In the genomic region with DNA sequence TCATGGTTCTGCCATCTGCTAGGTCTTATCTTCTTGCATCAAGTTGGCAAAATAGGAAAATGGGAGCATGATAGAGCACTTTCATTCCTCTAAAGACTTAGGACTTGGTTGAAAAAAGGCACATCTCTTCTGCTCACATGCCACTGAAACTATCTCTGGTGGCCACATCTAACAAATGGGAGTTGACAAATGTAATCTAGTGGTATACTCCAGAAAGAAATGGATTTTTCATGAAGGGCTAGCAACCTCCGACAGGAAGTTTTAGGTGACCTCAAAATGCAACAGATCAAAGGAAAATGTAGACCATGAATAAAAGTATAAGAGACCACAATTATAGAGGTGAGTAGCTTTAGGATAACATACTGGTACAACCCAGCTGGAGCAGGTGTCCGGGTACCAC, we compare ENCODE assay signal across 31 cellular contexts.
"Had no signal": no experiment of that assay in that cellular context is flagged by ENCODE, and none has a peak within 500 bp of the region (broad histone marks: within the 10 kb centered on the region; RNA-seq: fewer than 3 reads in every experiment).

No MANE protein-coding gene starts in this region.

- H3K4me3 Mint-ChIP-seq: activated naive CD4-positive, alpha-beta T cell treated with anti-CD3 and anti-CD28 coated beads, Interleukin-2, amount 10 ng/mL, durations not matched to agents 7 days and 5 days; activated naive CD8-positive, alpha-beta T cell; activated T-cell treated with anti-CD3 and anti-CD28 coated beads, Interleukin-2, amount 50 U/mL, for 4 hours; T-cell; T-helper 17 cell had no signal

- H3K9me3 ChIP-seq: ascending aorta, breast epithelium, Peyer's patch, SJSA1, SK-N-SH had no signal

- H3K27me3 ChIP-seq: ascending aorta, breast epithelium, Peyer's patch, SJSA1 had no signal

- H3K27ac ChIP-seq: ascending aorta, breast epithelium, Peyer's patch, SJSA1, VCaP had no signal

- H3K4me1 ChIP-seq: ascending aorta, breast epithelium, Peyer's patch had no signal

- ATAC-seq: activated T-cell treated with anti-CD3 and anti-CD28 coated beads, Interleukin-2, amount 50 U/mL, for 4 hours; PC-3; T-cell; T-helper 17 cell had no signal

- H3K9ac ChIP-seq: SK-N-SH had no signal

- DNase-seq: activated CD4-positive, alpha-beta T cell treated with anti-CD3 and anti-CD28 coated beads for 1 hour; activated CD4-positive, alpha-beta T cell treated with anti-CD3 and anti-CD28 coated beads for 48 hours; activated CD4-positive, alpha-beta T cell treated with anti-CD3 and anti-CD28 coated beads, Interleukin-2, amount 50 U/mL, for 4 hours; activated CD4-positive, CD25-positive, alpha-beta regulatory T cell; activated CD8-positive, alpha-beta memory T cell treated with anti-CD3 and anti-CD28 coated beads, Interleukin-2, amount 50 U/mL, for 4 hours; activated effector memory CD4-positive, alpha-beta T cell treated with Interleukin-2 at 50 U/mL for 16 hours; activated naive CD4-positive, alpha-beta T cell treated with anti-CD3 and anti-CD28 coated beads, Interleukin-2, amount 10 ng/mL, durations not matched to agents 7 days and 5 days; activated T-cell treated with anti-CD3 and anti-CD28 coated beads for 4 hours; activated T-cell treated with anti-CD3 and anti-CD28 coated beads, Interleukin-2, amount 50 U/mL, for 4 hours; amygdala; Karpas-422; NCI-H1048; NCI-H1105 treated with DMSO at 0.1 percent for 48 hours; NCI-H1436; NCI-H1694 treated with DMSO at 0.1 percent for 48 hours; NCI-H2029; NCI-H345; NCI-H524 treated with DMSO at 0.1 percent for 48 hours; NK-92 treated with Interleukin-12 subunit alpha and Interleukin-12 subunit beta, amount 100 ng/mL, for 24 hours; PC-3; Peyer's patch; RPMI8226; SHP77 treated with DMSO at 0.1 percent for 48 hours; SK-N-SH; T-cell; T-helper 17 cell had no signal

- H3K27ac Mint-ChIP-seq: activated naive CD4-positive, alpha-beta T cell treated with anti-CD3 and anti-CD28 coated beads, Interleukin-2, amount 10 ng/mL, durations not matched to agents 7 days and 5 days; activated naive CD8-positive, alpha-beta T cell; T-cell; T-helper 17 cell had no signal

- H3K36me3 Mint-ChIP-seq: activated naive CD4-positive, alpha-beta T cell treated with anti-CD3 and anti-CD28 coated beads, Interleukin-2, amount 10 ng/mL, durations not matched to agents 7 days and 5 days; activated naive CD8-positive, alpha-beta T cell; T-cell had no signal

- H3K4me2 ChIP-seq: SK-N-SH had no signal

- H3K36me3 ChIP-seq: ascending aorta, breast epithelium, Peyer's patch, SJSA1 had no signal

- H3K9me3 Mint-ChIP-seq: activated naive CD4-positive, alpha-beta T cell treated with anti-CD3 and anti-CD28 coated beads, Interleukin-2, amount 10 ng/mL, durations not matched to agents 7 days and 5 days; activated T-cell treated with anti-CD3 and anti-CD28 coated beads, Interleukin-2, amount 50 U/mL, for 4 hours; T-cell had no signal

- H3K4me3 ChIP-seq: ascending aorta, breast epithelium, Peyer's patch, SJSA1 had no signal
